ENCODE assay signal across 10 cellular contexts in the genomic region with DNA sequence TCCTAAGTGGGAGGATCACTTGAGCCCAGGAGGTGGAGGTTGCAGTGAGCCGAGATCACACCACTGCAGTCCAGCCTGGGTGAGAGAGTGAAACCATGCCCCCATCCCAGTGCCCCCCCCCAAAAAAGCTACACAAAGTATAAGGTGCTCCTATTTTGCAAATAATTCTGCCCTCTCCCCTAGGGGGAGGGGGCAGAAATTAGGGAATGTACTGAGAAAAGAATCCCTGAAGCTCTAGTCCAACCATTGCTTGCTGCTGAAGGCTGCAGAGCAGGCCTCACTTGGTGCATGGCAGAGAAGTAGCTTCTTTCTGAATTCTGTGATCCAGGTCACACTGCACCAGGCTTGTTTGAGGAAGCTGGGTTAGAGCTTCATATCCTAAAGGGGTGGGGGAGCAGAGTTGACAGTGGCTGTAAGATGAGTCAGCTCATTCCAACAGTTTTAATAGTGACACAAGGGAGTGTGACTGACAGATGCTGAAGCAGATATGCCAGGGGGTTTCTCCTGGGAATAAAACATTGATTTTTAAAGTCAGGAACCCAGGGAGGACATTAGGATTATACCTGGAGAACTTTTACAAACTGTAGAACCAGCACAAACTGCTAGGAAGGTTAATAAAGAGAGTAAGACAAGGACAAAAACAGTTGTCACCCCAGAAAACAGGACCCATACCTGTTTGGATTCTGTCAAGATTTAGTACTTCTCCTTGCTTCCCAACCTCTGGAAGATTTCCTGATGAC.
DNase-seq lines count a peak whose midpoint lies in the region; TF ChIP-seq lines count a peak whose summit lies in the region.
"Had no signal": no experiment of that assay in that cellular context is flagged by ENCODE, and none has a peak within 500 bp of the region (broad histone marks: within the 10 kb centered on the region; RNA-seq: fewer than 3 reads in every experiment).

No MANE protein-coding gene starts in this region.

- TF ChIP-seq CTCF in foreskin fibroblast (IDR thresholded peaks at IDR 0.05; ENCODE audit: low read depth, low read length) = no peak

- DNase-seq in AG08395 (ENCODE audit: low spot score) (peak; percentile 39), HCEC 1CT (peak; percentile 8), RKO (ENCODE audit: low spot score) (peak; percentile 36), foreskin fibroblast (peak; percentile 6 to 24), NK-92 (lab: John Stamatoyannopoulos, UW; ENCODE audit: unreplicated experiment) (no peak), NCI-H748 treated with DMSO at 0.1 percent for 48 hours (lab: John Stamatoyannopoulos, UW) (no peak), NCI-H187 treated with DMSO at 0.1 percent for 48 hours (lab: John Stamatoyannopoulos, UW) (no peak), superior temporal gyrus (ENCODE audit: extremely low spot score) (no peak)
- DNase-seq: left ventricle myocardium inferior, NCI-H1105 had no signal

- no peak overlapping the region for H3K4me3 ChIP-seq in foreskin fibroblast (ENCODE audit: low read depth in 1 of 2, low read length in 2 of 2)
- H3K4me3 ChIP-seq: left ventricle myocardium inferior had no signal

Comparison
In these comparisons a context has a peak if more than half of its experiments do, and no peak if none do; other contexts are left out.
1. DNase-seq: peak in AG08395 (single experiment), HCEC 1CT (single experiment), RKO (single experiment) and foreskin fibroblast (2 of 2); none in NK-92 (single experiment), NCI-H748 treated with DMSO at 0.1 percent for 48 hours (single experiment), NCI-H187 treated with DMSO at 0.1 percent for 48 hours (single experiment) and superior temporal gyrus (single experiment).